ENCODE assay signal across 37 cellular contexts in genomic region chr9:115135786-115136185, GRCh38. TPM values are rescaled to one million over a fixed set of nuclear protein-coding genes. Genes with fewer than 3 reads are reported as not detected.
DNase-seq lines count a peak whose midpoint lies in the region; ATAC-seq lines count a peak whose summit lies in the region.
"Had no signal": no experiment of that assay in that cellular context is flagged by ENCODE, and none has a peak within 500 bp of the region (broad histone marks: within the 10 kb centered on the region; RNA-seq: fewer than 3 reads in every experiment).

No MANE protein-coding gene starts in this region.

- H3K27me3 Mint-ChIP-seq in immature natural killer cell (ENCODE audit: low read depth in 3 of 3), result peaks cover 2 to 5% (median 4%) of the 10 kb centered on the region in 3 donors

- H3K4me3 Mint-ChIP-seq in immature natural killer cell, result no peak overlapping the region
- H3K4me3 Mint-ChIP-seq: activated CD8-positive, alpha-beta T cell treated with anti-CD3 and anti-CD28 coated beads for 36 hours; neural crest cell had no signal

- peak overlapping the region; percentile 60 for H3K27ac ChIP-seq in muscle layer of colon (ENCODE audit: low read depth, low read length)
- H3K27ac ChIP-seq: cardiac muscle cell, gastrocnemius medialis, parathyroid adenoma, tibial artery had no signal

- peaks cover 34% of the 10 kb centered on the region for H3K4me1 ChIP-seq in muscle layer of colon (ENCODE audit: insufficient read depth, low read length)
- H3K4me1 ChIP-seq: Caco-2, gastrocnemius medialis, parathyroid adenoma, stomach, tibial artery had no signal

- no peak overlapping the region for H3K4me3 ChIP-seq in muscle layer of colon (ENCODE audit: low read depth in 1 of 2, low read length in 2 of 2)
- H3K4me3 ChIP-seq: cardiac muscle cell, gastrocnemius medialis, stomach, tibial artery had no signal

- no peak overlapping the region for H3K27ac Mint-ChIP-seq in immature natural killer cell
- H3K27ac Mint-ChIP-seq: activated CD8-positive, alpha-beta T cell treated with anti-CD3 and anti-CD28 coated beads for 36 hours; activated T-helper 2 cell treated with anti-CD3 and anti-CD28 coated beads, Interferon-gamma antibody, Interleukin-2, Interleukin-4, amounts not matched to agents 10 μg/mL and 5 μg/mL and 100 μg/mL, durations not matched to agents 14 hours and 24 hours and 36 hours had no signal

- no peaks in the 10 kb centered on the region for H3K27me3 ChIP-seq in muscle layer of colon (ENCODE audit: control insufficient read depth in 1 of 2, insufficient read depth in 2 of 2, low read length in 2 of 2)
- H3K27me3 ChIP-seq: cardiac muscle cell, gastrocnemius medialis, stomach, tibial artery had no signal

- H3K9me3 Mint-ChIP-seq in immature natural killer cell, result no peaks in the 10 kb centered on the region
- H3K9me3 Mint-ChIP-seq: activated CD8-positive, alpha-beta T cell treated with anti-CD3 and anti-CD28 coated beads for 36 hours; activated T-helper 2 cell treated with anti-CD3 and anti-CD28 coated beads, Interferon-gamma antibody, Interleukin-2, Interleukin-4, amounts not matched to agents 10 μg/mL and 5 μg/mL and 100 μg/mL, durations not matched to agents 14 hours and 24 hours and 36 hours; neural crest cell had no signal

- ATAC-seq in GM18520 (IDR thresholded peaks at IDR 0.05; ENCODE audit: unreplicated experiment) (no peak), HG02798 (IDR thresholded peaks at IDR 0.05; ENCODE audit: poor library complexity, unreplicated experiment) (no peak)
- ATAC-seq: activated CD8-positive, alpha-beta T cell treated with anti-CD3 and anti-CD28 coated beads for 36 hours; gastrocnemius medialis; HepG2; left colon; Panc1; right cardiac atrium had no signal

- no peak overlapping the region for H3K9ac ChIP-seq in muscle layer of colon (ENCODE audit: low read length)
- H3K9ac ChIP-seq: parathyroid adenoma had no signal

- no peaks in the 10 kb centered on the region for H3K36me3 Mint-ChIP-seq in immature natural killer cell

- DNase-seq in RPMI7951 (ENCODE audit: low read depth) (peak; percentile 52), fibroblast of peridontal ligament (ENCODE audit: extremely low read depth) (peak; percentile 54), immature natural killer cell (no peak)
- DNase-seq in activated T-cell treated with anti-CD3 and anti-CD28 coated beads, Interleukin-2, amount 50 U/mL, for 1 hour, result no peak
- DNase-seq: activated CD4-positive, alpha-beta T cell treated with anti-CD3 and anti-CD28 coated beads for 1 hour; activated CD8-positive, alpha-beta memory T cell treated with anti-CD3 and anti-CD28 coated beads, Interleukin-2, amount 50 U/mL, for 48 hours; activated CD8-positive, alpha-beta T cell treated with anti-CD3 and anti-CD28 coated beads for 36 hours; activated naive CD4-positive, alpha-beta T cell treated with anti-CD3 and anti-CD28 coated beads, Interleukin-2, amount 50 U/mL, for 16 hours; C1 segment of cervical spinal cord; Caco-2; DMS53; effector CD8-positive, alpha-beta T cell; gastrocnemius medialis; hypothalamus; Kasumi-1; left colon; mammary epithelial cell; NCI-H1436; NCI-H2081; NCI-H226; NCI-H69; right cardiac atrium; SHP77 treated with DMSO at 0.1 percent for 48 hours; stimulated activated CD4-positive, alpha-beta T cell treated with anti-CD3 and anti-CD28 coated beads, Interleukin-12 subunit alpha, Interleukin-12 subunit beta, amount 100 ng/mL, for 4 hours; stimulated activated CD4-positive, alpha-beta T cell treated with anti-CD3 and anti-CD28 coated beads, Interleukin-2, amount 100 ng/mL, for 48 hours; stomach; SW 1271; tibial artery had no signal

- no peaks in the 10 kb centered on the region for H3K4me1 Mint-ChIP-seq in immature natural killer cell

- H3K36me3 ChIP-seq in muscle layer of colon (ENCODE audit: insufficient read depth, low read length), result no peaks in the 10 kb centered on the region
- H3K36me3 ChIP-seq: cardiac muscle cell, gastrocnemius medialis, stomach, tibial artery had no signal

- no peaks in the 10 kb centered on the region for H3K9me3 ChIP-seq in muscle layer of colon (ENCODE audit: low read length)
- H3K9me3 ChIP-seq: Caco-2, gastrocnemius medialis, stomach, tibial artery had no signal

RNA-seq across cellular contexts. Expression of gene TNC, which starts 17.8 kb away (rescaled TPM):
- 167 and 188 TPM in 2 replicates for total RNA-seq in RPMI7951 (2014; rRNA removed; shearing (Covaris generic))
- not detected for polyA plus RNA-seq in immature natural killer cell
- total RNA-seq: HepG2 had no signal
- polyA plus RNA-seq: HepG2 had no signal

Comparison
In these comparisons a context has a peak if more than half of its experiments do, and no peak if none do; other contexts are left out.
1. DNase-seq: peak in RPMI7951 (single experiment) and fibroblast of peridontal ligament (single experiment); none in immature natural killer cell (0 of 3) and activated T-cell treated with anti-CD3 and anti-CD28 coated beads, Interleukin-2, amount 50 U/mL, for 1 hour (single experiment).